ENCODE assay signal across 13 cellular contexts in genomic region chr19:45104658-45105384, GRCh38. TPM values are rescaled to one million over a fixed set of nuclear protein-coding genes. Genes with fewer than 3 reads are reported as not detected.
A peak's percentile ranks its signal among the peaks of the same experiment; 100 is the strongest.
DNase-seq lines count a peak whose midpoint lies in the region; ATAC-seq and TF ChIP-seq lines count a peak whose summit lies in the region.
"Had no signal": no experiment of that assay in that cellular context is flagged by ENCODE, and none has a peak within 500 bp of the region (broad histone marks: within the 10 kb centered on the region; RNA-seq: fewer than 3 reads in every experiment).

No MANE protein-coding gene starts in this region.

- intact Hi-C loops in heart left ventricle (cut with DNase I) (loop anchor here in 1 of 10 donors (10.0 kb wide), 1 partner anchor 140 kb away; the partner anchor contains the start of gene EXOC3L2), Right ventricle myocardium inferior (cut with DNase I) (no loop called here), transverse colon (cut with DNase I; ENCODE audit: low total_unique reads) (loop anchor here (10.0 kb wide), 1 partner anchor 240 kb away; the partner anchor contains the start of gene KLC3)

- H3K4me3 Mint-ChIP-seq in T-helper 17 cell (peak overlapping the region; percentile 88), endodermal cell (no peak overlapping the region), type B pancreatic cell (peak overlapping the region; percentile 71)
- H3K4me3 Mint-ChIP-seq: mesothelial cell of epicardium had no signal

- H3K36me3 Mint-ChIP-seq in T-helper 17 cell (ENCODE audit: low read depth) (no peaks in the 10 kb centered on the region), endodermal cell (ENCODE audit: low read depth) (peaks cover 18% of the 10 kb centered on the region), type B pancreatic cell (no peaks in the 10 kb centered on the region)
- H3K36me3 Mint-ChIP-seq: mesothelial cell of epicardium had no signal

- H3K4me1 Mint-ChIP-seq in T-helper 17 cell (peaks cover 40% of the 10 kb centered on the region), endodermal cell (peaks cover 26% of the 10 kb centered on the region), type B pancreatic cell (ENCODE audit: unreplicated experiment) (peaks cover 39% of the 10 kb centered on the region)

- H3K27ac Mint-ChIP-seq in T-helper 17 cell: peak overlapping the region; percentile 94
- peak overlapping the region; percentile 38 for H3K27ac Mint-ChIP-seq in endodermal cell
- H3K27ac Mint-ChIP-seq in type B pancreatic cell: peak overlapping the region; percentile 88
- H3K27ac Mint-ChIP-seq: mesothelial cell of epicardium had no signal

- H3K4me3 ChIP-seq in heart left ventricle (no peak overlapping the region), endodermal cell (ENCODE audit: low read length) (no peak overlapping the region), transverse colon (no peak overlapping the region)
- H3K4me3 ChIP-seq: HAP-1, K562 had no signal

- 71 to 86% (median 74%) methylated on average over 16 of the region's 16 CpGs for WGBS in heart left ventricle, 4 donors
- 91 to 97% methylated on average over 11 to 16 of the region's 16 CpGs for WGBS in endodermal cell (ENCODE audit: insufficient coverage in 1 of 2, insufficient read length in 1 of 2), 2 experiments
- 68% methylated on average over 13 of the region's 16 CpGs; no CpG with 5 or more reads in 1 of the 2 donors for WGBS in transverse colon (ENCODE audit: low coverage in 1 of 2), 2 donors

- H3K36me3 ChIP-seq in heart left ventricle (no peaks in the 10 kb centered on the region), endodermal cell (ENCODE audit: control insufficient read depth, insufficient read depth, low read length) (peaks cover 4% of the 10 kb centered on the region), transverse colon (no peaks in the 10 kb centered on the region)

- H3K27me3 Mint-ChIP-seq in T-helper 17 cell (no peaks in the 10 kb centered on the region), endodermal cell (ENCODE audit: insufficient read depth) (peaks cover 57% of the 10 kb centered on the region), type B pancreatic cell (no peaks in the 10 kb centered on the region)

- H3K27ac ChIP-seq in heart left ventricle: peak overlapping the region in 10 of 12 donors; percentile 20 to 74 (median 52)
- H3K27ac ChIP-seq in endodermal cell (ENCODE audit: low read depth, low read length): no peak overlapping the region
- H3K27ac ChIP-seq in transverse colon: peak overlapping the region in 2 of 4 donors; percentile 7 to 31
- H3K27ac ChIP-seq: C4-2B had no signal

- ATAC-seq in heart left ventricle: no peak
- ATAC-seq in Right ventricle myocardium inferior: no peak
- ATAC-seq in T-helper 17 cell: no peak
- ATAC-seq in GM21529 (IDR thresholded peaks at IDR 0.05; ENCODE audit: unreplicated experiment): no peak
- ATAC-seq: K562 had no signal

- TF ChIP-seq POLR2A in heart left ventricle (IDR thresholded peaks at IDR 0.05): no peak
- no peak for TF ChIP-seq POLR2A in transverse colon (IDR thresholded peaks at IDR 0.05)

- no peaks in the 10 kb centered on the region for H3K9me3 ChIP-seq in heart left ventricle
- H3K9me3 ChIP-seq in T-helper 17 cell (ENCODE audit: control insufficient read depth, low read length, poor library complexity, severe bottlenecking): no peaks in the 10 kb centered on the region
- no peaks in the 10 kb centered on the region for H3K9me3 ChIP-seq in endodermal cell (ENCODE audit: control insufficient read depth, low read length)
- H3K9me3 ChIP-seq in transverse colon: no peaks in the 10 kb centered on the region
- H3K9me3 ChIP-seq: HAP-1 had no signal

- in situ Hi-C loops in transverse colon (cut with MboI; ENCODE audit: low pct_ligation_motif_present in 1 of 4, low pct_unique_long_range_greater_than_20kb in 1 of 4, low sequenced_read_pairs in 3 of 4): no loop called here

- H3K9ac ChIP-seq in endodermal cell (ENCODE audit: extremely low read depth, low read length, poor library complexity, severe bottlenecking): no peak overlapping the region

- H3K27me3 ChIP-seq in heart left ventricle: no peaks in the 10 kb centered on the region
- peaks cover 59% of the 10 kb centered on the region for H3K27me3 ChIP-seq in endodermal cell (ENCODE audit: control insufficient read depth, insufficient read depth, low read length, poor library complexity, severe bottlenecking)
- no peaks in the 10 kb centered on the region for H3K27me3 ChIP-seq in transverse colon

- H3K4me1 ChIP-seq in heart left ventricle (peaks cover 0 to 50% (median 33%) of the 10 kb centered on the region in 12 donors), endodermal cell (ENCODE audit: control insufficient read depth, insufficient read depth, low read length) (peaks cover 2% of the 10 kb centered on the region), transverse colon (peaks cover 5 to 41% (median 27%) of the 10 kb centered on the region in 4 donors)
- H3K4me1 ChIP-seq: HAP-1 had no signal

- DNase-seq in heart left ventricle (no peak), Right ventricle myocardium inferior (ENCODE audit: missing footprints) (no peak), T-helper 17 cell (no peak), endodermal cell (peak; percentile 38), type B pancreatic cell (ENCODE audit: extremely low spot score, unreplicated experiment) (no peak), NCI-H187 (lab: John Stamatoyannopoulos, UW) (no peak), transverse colon (no peak)
- DNase-seq: NCI-H345 had no signal

- no peaks in the 10 kb centered on the region for H3K9me3 Mint-ChIP-seq in endodermal cell
- no peaks in the 10 kb centered on the region for H3K9me3 Mint-ChIP-seq in type B pancreatic cell
- H3K9me3 Mint-ChIP-seq: mesothelial cell of epicardium had no signal

- TF ChIP-seq CTCF in heart left ventricle (IDR thresholded peaks at IDR 0.05): no peak
- no peak for TF ChIP-seq CTCF in endodermal cell (conservative IDR thresholded peaks at IDR 0.05)
- no peak for TF ChIP-seq CTCF in type B pancreatic cell (conservative IDR thresholded peaks at IDR 0.05)
- no peak for TF ChIP-seq CTCF in transverse colon (IDR thresholded peaks at IDR 0.05)

- no peak for TF ChIP-seq EP300 in transverse colon (IDR thresholded peaks at IDR 0.05; ENCODE audit: low read depth)

RNA-seq across cellular contexts. Expression of gene PPP1R37, which starts 11.8 kb away (rescaled TPM):
- total RNA-seq in heart left ventricle (10 to 100 TPM; 16.0 to 33.7 (median 17.1) TPM), Right ventricle myocardium inferior (15.1 TPM), T-helper 17 cell (10 to 100 TPM; 15.2 to 20.9 TPM), endodermal cell (10 to 100 TPM; 23.6 to 32.5 TPM), type B pancreatic cell (ENCODE audit: low replicate concordance) (44.7 and 63.7 TPM in 2 replicates), transverse colon (10 to 100 TPM; 31.1 to 92.5 (median 45.2) TPM)
- 10 to 100 TPM; 24.0 to 27.9 TPM for polyA plus RNA-seq in heart left ventricle
- 22.4 TPM for polyA plus RNA-seq in endodermal cell (2013, experiment 1 of 2)
- polyA plus RNA-seq in endodermal cell (2013, experiment 2 of 2): 20.6 TPM

RNA-seq across cellular contexts. Expression of gene GEMIN7, which starts 25.8 kb away (rescaled TPM):
- 10 to 100 TPM; 11.4 to 22.0 (median 17.0) TPM for total RNA-seq in heart left ventricle
- 10 to 100 TPM; 25.0 to 40.8 TPM for polyA plus RNA-seq in heart left ventricle
- total RNA-seq in Right ventricle myocardium inferior: 15.5 TPM
- 1 to 10 TPM; 8.8 TPM for total RNA-seq in T-helper 17 cell
- 10 to 100 TPM; 56.3 to 56.6 TPM for total RNA-seq in endodermal cell
- 36.7 TPM for polyA plus RNA-seq in endodermal cell (2013, experiment 1 of 2)
- polyA plus RNA-seq in endodermal cell (2013, experiment 2 of 2): 36.0 TPM
- 32.2 and 35.6 TPM in 2 replicates for total RNA-seq in type B pancreatic cell (ENCODE audit: low replicate concordance)
- total RNA-seq in transverse colon: 10 to 100 TPM in 3 of 4 donors, 1 to 10 TPM in 1; 3.0 to 21.1 (median 15.9) TPM

RNA-seq across cellular contexts. Expression of gene ZNF296, which starts 28.5 kb away (rescaled TPM):
- total RNA-seq in heart left ventricle (1 to 10 TPM in 1 of 9 donors, under 1 TPM in 6, not detected in 2; 0.16 to 1.2 (median 0.36) TPM), Right ventricle myocardium inferior (0.19 TPM), T-helper 17 cell (1 to 10 TPM; 3.4 to 3.5 TPM), endodermal cell (1 to 10 TPM; 2.1 to 8.5 TPM), type B pancreatic cell (ENCODE audit: low replicate concordance) (2.2 and 3.7 TPM in 2 replicates), transverse colon (1 to 10 TPM in 3 of 4 donors, under 1 TPM in 1; 0.75 to 5.8 (median 3.5) TPM)
- under 1 TPM; 0.19 to 0.46 TPM for polyA plus RNA-seq in heart left ventricle
- 1.2 TPM for polyA plus RNA-seq in endodermal cell (2013, experiment 1 of 2)
- 1.1 TPM for polyA plus RNA-seq in endodermal cell (2013, experiment 2 of 2)

RNA-seq across cellular contexts. Expression of gene NKPD1, which starts 56.0 kb away (rescaled TPM):
- under 1 TPM in 3 of 9 donors, not detected in 6; 0.09 to 0.28 (median 0.09) TPM for total RNA-seq in heart left ventricle
- polyA plus RNA-seq in heart left ventricle: under 1 TPM in 1 of 2 donors, not detected in 1; 0.18 TPM
- not detected for total RNA-seq in Right ventricle myocardium inferior
- total RNA-seq in T-helper 17 cell: under 1 TPM; 0.57 to 0.97 TPM
- total RNA-seq in endodermal cell: under 1 TPM; 0.15 to 0.22 TPM
- polyA plus RNA-seq in endodermal cell (2013, experiment 1 of 2): 0.25 TPM
- 0.21 TPM for polyA plus RNA-seq in endodermal cell (2013, experiment 2 of 2)
- total RNA-seq in type B pancreatic cell (ENCODE audit: low replicate concordance): 0.56 and 1.3 TPM in 2 replicates
- 1 to 10 TPM in 1 of 4 donors, under 1 TPM in 1, not detected in 2; 0.32 to 1.5 TPM for total RNA-seq in transverse colon

Comparison
In these comparisons a context has a peak if more than half of its experiments do, and no peak if none do; other contexts are left out.
1. H3K27ac Mint-ChIP-seq: peak in every context shown above with its lines; median percentile 94 in T-helper 17 cell; 88 in type B pancreatic cell; 38 in endodermal cell.